ENCODE assay signal across 8 cellular contexts in the genomic region with DNA sequence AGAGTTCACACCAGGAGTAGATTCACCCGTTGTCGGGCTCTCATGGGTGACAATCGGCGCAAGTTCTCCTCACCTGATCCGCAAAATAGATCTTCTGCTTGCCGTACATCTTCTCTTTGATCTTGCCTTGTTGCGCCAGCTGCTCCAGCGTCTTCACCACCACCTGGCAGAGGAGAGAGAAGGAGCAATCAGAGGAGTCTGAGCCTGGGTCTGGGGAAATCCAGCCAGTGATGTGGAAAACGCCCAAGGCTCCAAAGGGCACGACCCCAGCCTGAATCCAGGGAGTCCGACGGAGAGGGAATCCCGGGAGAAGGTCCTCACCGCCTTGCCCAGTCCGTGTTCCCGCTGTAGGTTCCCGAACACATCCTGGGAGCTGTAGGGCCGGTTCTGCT. TPM values are rescaled to one million over a fixed set of nuclear protein-coding genes. Genes with fewer than 3 reads are reported as not detected.
DNase-seq lines count a peak whose midpoint lies in the region; ATAC-seq and TF ChIP-seq lines count a peak whose summit lies in the region.

No MANE protein-coding gene starts in this region.

- H3K4me3 ChIP-seq in AG04450 (ENCODE audit: low read depth, low read length) (peak overlapping the region; percentile 90), astrocyte of the cerebellum (ENCODE audit: low read depth, low read length) (peak overlapping the region; percentile 87)

- TF ChIP-seq CTCF in AG04450 (IDR thresholded peaks at IDR 0.05; ENCODE audit: low read depth, low read length): no peak
- TF ChIP-seq CTCF in astrocyte of the cerebellum (IDR thresholded peaks at IDR 0.05; ENCODE audit: low read depth, low read length, missing control alignments): no peak
- TF ChIP-seq CTCF in GM20000 (IDR thresholded peaks at IDR 0.05; ENCODE audit: extremely low read depth, missing control alignments): no peak

- peaks cover 18% of the 10 kb centered on the region for H3K4me1 Mint-ChIP-seq in memory B cell

- ATAC-seq in HG03097 (IDR thresholded peaks at IDR 0.05; ENCODE audit: low FRiP score, unreplicated experiment) (peak; percentile 1), memory B cell (ENCODE audit: low read depth) (no peak), GM18909 (IDR thresholded peaks at IDR 0.05; ENCODE audit: poor library complexity, unreplicated experiment) (no peak)

- no peak for DNase-seq in AG04450 (ENCODE audit: low read depth, low spot score)
- no peak for DNase-seq in astrocyte of the cerebellum (ENCODE audit: low read depth)
- no peak for DNase-seq in memory B cell (ENCODE audit: low spot score in 2 of 2)
- DNase-seq in activated gamma-delta T cell (lab: John Stamatoyannopoulos, UW): no peak
- DNase-seq in GM20000 (ENCODE audit: low spot score): no peak
- no peak for DNase-seq in NCI-H146 (lab: John Stamatoyannopoulos, UW)

- no peaks in the 10 kb centered on the region for H3K9me3 Mint-ChIP-seq in memory B cell

- peak overlapping the region; percentile 96 for H3K4me3 Mint-ChIP-seq in memory B cell

- H3K27ac ChIP-seq in AG04450 (ENCODE audit: low read depth, low read length): peak overlapping the region; percentile 73

- H3K9me3 ChIP-seq in AG04450 (ENCODE audit: control insufficient read depth, insufficient read depth, low read length): no peaks in the 10 kb centered on the region

- H3K27ac Mint-ChIP-seq in memory B cell: peak overlapping the region; percentile 89

- in situ Hi-C loops in astrocyte of the cerebellum (cut with HindIII; ENCODE audit: low sequenced_read_pairs): no loop called here

- POLR2A ChIA-PET in AG04450 (lab: Yijun Ruan, JAX): interaction anchor here (0.6 to 2.4 kb wide), 6 partner anchors 10 to 737 kb away, joined by 3 to 7 read pairs (median 5); partner anchors contain the start of gene PLEKHH3

- CTCF ChIA-PET in AG04450 (lab: Charles Lee): interaction anchor here (0.5 to 2.7 kb wide), 6 partner anchors 10 to 390 kb away, joined by 3 to 30 read pairs (median 17); partner anchors contain the start of gene PLEKHH3

- no peaks in the 10 kb centered on the region for H3K27me3 Mint-ChIP-seq in memory B cell

- H3K27me3 ChIP-seq in AG04450 (ENCODE audit: control insufficient read depth, insufficient read depth, low read length): no peaks in the 10 kb centered on the region

- H3K36me3 Mint-ChIP-seq in memory B cell: peaks cover 19% of the 10 kb centered on the region

RNA-seq across cellular contexts. Expression of gene PSMC3IP, which starts 0.4 kb away (rescaled TPM):
- polyA plus RNA-seq in AG04450 (2011; rRNA removed): 3.0 and 5.1 TPM in 2 replicates
- polyA minus RNA-seq in AG04450 (2011; rRNA and poly(A)+ RNA removed): 2.2 and 5.3 TPM in 2 replicates

RNA-seq across cellular contexts. Expression of gene MLX, which starts 10.2 kb away (rescaled TPM):
- polyA plus RNA-seq in AG04450 (2011; rRNA removed): 35.4 and 38.2 TPM in 2 replicates
- polyA minus RNA-seq in AG04450 (2011; rRNA and poly(A)+ RNA removed): 39.0 and 39.7 TPM in 2 replicates

RNA-seq across cellular contexts. Expression of gene COASY, which starts 15.2 kb away (rescaled TPM):
- polyA plus RNA-seq in AG04450 (2011; rRNA removed): 29.4 and 36.8 TPM in 2 replicates
- 31.4 and 32.0 TPM in 2 replicates for polyA minus RNA-seq in AG04450 (2011; rRNA and poly(A)+ RNA removed)

RNA-seq across cellular contexts. Expression of gene HSD17B1, which starts 24.4 kb away (rescaled TPM):
- 0.87 and 1.4 TPM in 2 replicates for polyA plus RNA-seq in AG04450 (2011; rRNA removed)
- polyA minus RNA-seq in AG04450 (2011; rRNA and poly(A)+ RNA removed): 0.41 and 0.48 TPM in 2 replicates

RNA-seq across cellular contexts. Expression of gene RETREG3, which starts 32.0 kb away (rescaled TPM):
- polyA plus RNA-seq in AG04450 (2011; rRNA removed): 27.5 and 32.7 TPM in 2 replicates
- 80.1 and 111 TPM in 2 replicates for polyA minus RNA-seq in AG04450 (2011; rRNA and poly(A)+ RNA removed)
